Comparison of ENCODE assay signal across 17 cellular contexts in genomic region chr4:54092800-54093608, GRCh38. TPM values are rescaled to one million over a fixed set of nuclear protein-coding genes. Genes with fewer than 3 reads are reported as not detected.
DNase-seq lines count a peak whose midpoint lies in the region; ATAC-seq and TF ChIP-seq lines count a peak whose summit lies in the region.
"Had no signal": no experiment of that assay in that cellular context is flagged by ENCODE, and none has a peak within 500 bp of the region (broad histone marks: within the 10 kb centered on the region; RNA-seq: fewer than 3 reads in every experiment).

No MANE protein-coding gene starts in this region.

- POLR2A ChIA-PET in Caco-2 (lab: Charles Lee): no interaction called here
- POLR2A ChIA-PET in naive thymus-derived CD4-positive, alpha-beta T cell (lab: Charles Lee): interaction anchor here (1.3 kb wide), 1 partner anchor 29 kb away, joined by 3 read pairs; the partner anchor contains the start of gene CHIC2

- no peaks in the 10 kb centered on the region for H3K9me3 Mint-ChIP-seq in Caco-2 (ENCODE audit: unreplicated experiment)
- peaks cover 0 to 3% of the 10 kb centered on the region in 2 experiments; a peak in 1 of 5 replicates for H3K9me3 Mint-ChIP-seq in H9
- H3K9me3 Mint-ChIP-seq in activated T-helper 1 cell treated with anti-CD3 and anti-CD28 coated beads, Interleukin-12 subunit alpha, Interleukin-12 subunit beta, Interleukin-2, Interleukin-4 antibody, amounts not matched to agents 30 ng/mL and 10 ng/mL and 1 ng/mL, durations not matched to agents 14 hours and 24 hours and 36 hours: no peaks in the 10 kb centered on the region
- peaks cover 0 to 2% (median 0%) of the 10 kb centered on the region in 11 donors for H3K9me3 Mint-ChIP-seq in naive thymus-derived CD4-positive, alpha-beta T cell

- H3K4me3 Mint-ChIP-seq in Caco-2 (ENCODE audit: unreplicated experiment): peak overlapping the region; percentile 80
- H3K4me3 Mint-ChIP-seq in H9: peak overlapping the region in 1 of 2 experiments; percentile 71; a peak in 3 of 5 replicates
- H3K4me3 Mint-ChIP-seq in activated T-helper 1 cell treated with anti-CD3 and anti-CD28 coated beads, Interleukin-12 subunit alpha, Interleukin-12 subunit beta, Interleukin-2, Interleukin-4 antibody, amounts not matched to agents 30 ng/mL and 10 ng/mL and 1 ng/mL, durations not matched to agents 14 hours and 24 hours and 36 hours: peak overlapping the region; percentile 20
- H3K4me3 Mint-ChIP-seq in naive thymus-derived CD4-positive, alpha-beta T cell: peak overlapping the region; percentile 32 to 97 (median 74)

- no peak overlapping the region for H3K18ac ChIP-seq in H9 (ENCODE audit: insufficient read length, low read depth, low read length)

- no peaks in the 10 kb centered on the region for H3K79me1 ChIP-seq in H9 (ENCODE audit: insufficient read depth, low read depth, low read length, poor library complexity, severe bottlenecking)

- H3T11ph ChIP-seq in H9 (ENCODE audit: low read length): no peak overlapping the region

- no peak overlapping the region for H2BK120ac ChIP-seq in H9 (ENCODE audit: low read depth, low read length, poor library complexity, severe bottlenecking)

- H2BK5ac ChIP-seq in H9 (ENCODE audit: insufficient read length, low read length): no peak overlapping the region

- TF ChIP-seq CTCF in Caco-2 (IDR thresholded peaks at IDR 0.05; ENCODE audit: insufficient read depth in 1 of 2, low read depth in 1 of 2, low read length in 1 of 2, severe bottlenecking in 1 of 2, unreplicated experiment in 1 of 2) (no peak), H9 (conservative IDR thresholded peaks at IDR 0.05) (no peak)

- no CpG with 5 or more reads among the region's 23 CpGs for WGBS in H9 (ENCODE audit: extremely low coverage, insufficient read length, low lambda C conversion rate)

- no peak overlapping the region for H3K14ac ChIP-seq in H9 (ENCODE audit: insufficient read depth, low read length)

- no peak for ATAC-seq in naive thymus-derived CD4-positive, alpha-beta T cell

- H3K27ac ChIP-seq in H9 (ENCODE audit: insufficient read length, low read depth, low read length): no peak overlapping the region
- H3K27ac ChIP-seq in naive thymus-derived CD4-positive, alpha-beta T cell (ENCODE audit: low read depth, low read length): no peak overlapping the region

- no peak overlapping the region for H3K23ac ChIP-seq in H9 (ENCODE audit: insufficient read length, low read depth, low read length)

- intact Hi-C loops in Caco-2 (cut with micrococcal nuclease; ENCODE audit: unreplicated experiment): loop anchor here (5.0 kb wide), 1 partner anchor 124 kb away; no protein-coding TSS in a partner anchor
- intact Hi-C loops in activated T-helper 1 cell treated with anti-CD3 and anti-CD28 coated beads, Interleukin-12 subunit alpha, Interleukin-12 subunit beta, Interleukin-2, Interleukin-4 antibody, amounts not matched to agents 30 ng/mL and 10 ng/mL and 1 ng/mL, durations not matched to agents 14 hours and 24 hours and 36 hours (cut with micrococcal nuclease): loop anchor here (2.0 to 10.0 kb wide), 5 partner anchors 16 to 898 kb away; no protein-coding TSS in a partner anchor
- intact Hi-C loops in naive thymus-derived CD4-positive, alpha-beta T cell (cut with micrococcal nuclease): loop anchor here (1.0 to 10.0 kb wide), 5 partner anchors 8 to 852 kb away; partner anchors contain the start of gene SCFD2 (in 1 of the 2)

- H3K4me1 ChIP-seq in Caco-2: 0 out of 2 replicates have a peak, but pooled peaks cover 4% of the 10 kb centered on the region
- H3K4me1 ChIP-seq in H9 (ENCODE audit: insufficient read depth, low read length): peaks cover 9% of the 10 kb centered on the region
- H3K4me1 ChIP-seq in naive thymus-derived CD4-positive, alpha-beta T cell (ENCODE audit: control insufficient read depth in 2 of 2, insufficient read depth in 2 of 2, low read length in 2 of 2): peaks cover 0 to 11% of the 10 kb centered on the region in 2 donors

- H3K4me1 Mint-ChIP-seq in Caco-2 (ENCODE audit: low read depth, unreplicated experiment) (peaks cover 10% of the 10 kb centered on the region), H9 (peaks cover 49 to 56% of the 10 kb centered on the region in 2 experiments)
- peaks cover 30% of the 10 kb centered on the region for H3K4me1 Mint-ChIP-seq in activated T-helper 1 cell treated with anti-CD3 and anti-CD28 coated beads, Interleukin-12 subunit alpha, Interleukin-12 subunit beta, Interleukin-2, Interleukin-4 antibody, amounts not matched to agents 30 ng/mL and 10 ng/mL and 1 ng/mL, durations not matched to agents 14 hours and 24 hours and 36 hours (ENCODE audit: low read depth)
- peaks cover 18 to 37% (median 31%) of the 10 kb centered on the region in 7 donors for H3K4me1 Mint-ChIP-seq in naive thymus-derived CD4-positive, alpha-beta T cell

- H2BK20ac ChIP-seq in H9 (ENCODE audit: low read depth, low read length, poor library complexity, severe bottlenecking): no peak overlapping the region

- CTCF ChIA-PET in Caco-2 (lab: Charles Lee): no interaction called here
- CTCF ChIA-PET in naive thymus-derived CD4-positive, alpha-beta T cell (lab: Charles Lee): no interaction called here

- H3K36me3 Mint-ChIP-seq in Caco-2 (ENCODE audit: insufficient read depth, unreplicated experiment) (no peaks in the 10 kb centered on the region), H9 (ENCODE audit: insufficient read depth in 1 of 3, low read depth in 3 of 3) (no peaks in the 10 kb centered on the region)
- H3K36me3 Mint-ChIP-seq in activated T-helper 1 cell treated with anti-CD3 and anti-CD28 coated beads, Interleukin-12 subunit alpha, Interleukin-12 subunit beta, Interleukin-2, Interleukin-4 antibody, amounts not matched to agents 30 ng/mL and 10 ng/mL and 1 ng/mL, durations not matched to agents 14 hours and 24 hours and 36 hours (ENCODE audit: low read depth): peaks cover 1% of the 10 kb centered on the region
- H3K36me3 Mint-ChIP-seq in naive thymus-derived CD4-positive, alpha-beta T cell: peaks cover 0 to 4% (median 0%) of the 10 kb centered on the region in 5 donors

- H3K27me3 Mint-ChIP-seq in Caco-2 (ENCODE audit: insufficient read depth, unreplicated experiment) (no peaks in the 10 kb centered on the region), H9 (ENCODE audit: low read depth) (peaks cover 97% of the 10 kb centered on the region)
- peaks cover 81% of the 10 kb centered on the region for H3K27me3 Mint-ChIP-seq in activated T-helper 1 cell treated with anti-CD3 and anti-CD28 coated beads, Interleukin-12 subunit alpha, Interleukin-12 subunit beta, Interleukin-2, Interleukin-4 antibody, amounts not matched to agents 30 ng/mL and 10 ng/mL and 1 ng/mL, durations not matched to agents 14 hours and 24 hours and 36 hours (ENCODE audit: insufficient read depth)
- peaks cover 68 to 87% (median 71%) of the 10 kb centered on the region in 5 donors for H3K27me3 Mint-ChIP-seq in naive thymus-derived CD4-positive, alpha-beta T cell

- no peak overlapping the region for H3K9ac ChIP-seq in H9 (ENCODE audit: extremely low read depth, insufficient read length, low read length)

- no peak overlapping the region for H3K56ac ChIP-seq in H9 (ENCODE audit: insufficient read length, low read depth, low read length)

- H4K8ac ChIP-seq in H9 (replicated peaks; ENCODE audit: insufficient read length, low read depth, low read length): no peak overlapping the region

- no TSS peak for BruUV-seq in Caco-2 (replicated peaks; lab: Mats Ljungman, UMichigan)

- H3K23me2 ChIP-seq in H9 (ENCODE audit: insufficient read length, low read depth, low read length, poor library complexity, severe bottlenecking): peaks cover 11% of the 10 kb centered on the region

- H4K91ac ChIP-seq in H9 (ENCODE audit: insufficient read length, low read depth, low read length): no peak overlapping the region

- no peak overlapping the region for H4K5ac ChIP-seq in H9 (ENCODE audit: insufficient read length, low read depth, low read length)

- H3K4ac ChIP-seq in H9 (ENCODE audit: low read depth, low read length): no peak overlapping the region

- H3K9me3 ChIP-seq in Caco-2: no peaks in the 10 kb centered on the region
- no peaks in the 10 kb centered on the region for H3K9me3 ChIP-seq in H9 (ENCODE audit: control insufficient read depth, low read depth, low read length)
- no peaks in the 10 kb centered on the region for H3K9me3 ChIP-seq in naive thymus-derived CD4-positive, alpha-beta T cell (ENCODE audit: control insufficient read depth in 2 of 3, low read length in 3 of 3)
- H3K9me3 ChIP-seq: heart left ventricle had no signal

- peaks cover 3% of the 10 kb centered on the region for H4K20me1 ChIP-seq in H9 (ENCODE audit: control insufficient read depth, insufficient read depth, insufficient read length)

- no peak overlapping the region for H2AFZ ChIP-seq in H9 (ENCODE audit: low read length)

- H2BK12ac ChIP-seq in H9 (ENCODE audit: insufficient read length, low read depth, low read length): no peak overlapping the region

- peak overlapping the region; percentile 36 for H3K4me2 ChIP-seq in H9 (ENCODE audit: insufficient read depth, insufficient read length, low read length)

- no peak overlapping the region for H2AK5ac ChIP-seq in H9 (ENCODE audit: insufficient read length, low read length)

- no peak overlapping the region for H3K4me3 ChIP-seq in Caco-2 (ENCODE audit: low read depth, low read length)
- H3K4me3 ChIP-seq in naive thymus-derived CD4-positive, alpha-beta T cell (ENCODE audit: low read length): peak overlapping the region; percentile 67

- H3K27ac Mint-ChIP-seq in Caco-2 (ENCODE audit: unreplicated experiment) (no peak overlapping the region), H9 (no peak overlapping the region)
- peak overlapping the region; percentile 52 for H3K27ac Mint-ChIP-seq in activated T-helper 1 cell treated with anti-CD3 and anti-CD28 coated beads, Interleukin-12 subunit alpha, Interleukin-12 subunit beta, Interleukin-2, Interleukin-4 antibody, amounts not matched to agents 30 ng/mL and 10 ng/mL and 1 ng/mL, durations not matched to agents 14 hours and 24 hours and 36 hours
- H3K27ac Mint-ChIP-seq in naive thymus-derived CD4-positive, alpha-beta T cell: peak overlapping the region in 1 of 9 donors; percentile 46

- DNase-seq in Caco-2 (no peak), H9 (peak; percentile 34), D341Med (ENCODE audit: low spot score) (no peak), NCI-H187 (lab: John Stamatoyannopoulos, UW) (no peak), HK-2 (ENCODE audit: unreplicated experiment) (no peak), middle frontal gyrus (ENCODE audit: extremely low spot score, low spot score) (no peak)
- no peak for DNase-seq in activated T-helper 1 cell treated with anti-CD3 and anti-CD28 coated beads, Interleukin-12 subunit alpha, Interleukin-12 subunit beta, Interleukin-2, Interleukin-4 antibody, amounts not matched to agents 30 ng/mL and 10 ng/mL and 1 ng/mL, durations not matched to agents 14 hours and 24 hours and 36 hours (ENCODE audit: low spot score)
- no peak for DNase-seq in naive thymus-derived CD4-positive, alpha-beta T cell
- DNase-seq: GDM1, heart left ventricle, NCI-H1048, NCI-H2171 treated with DMSO at 0.1 percent for 48 hours, occipital lobe had no signal

- H3K27me3 ChIP-seq in Caco-2 (replicated peaks; ENCODE audit: control insufficient read depth, insufficient read depth, low read length): no peaks in the 10 kb centered on the region
- H3K27me3 ChIP-seq in H9 (ENCODE audit: insufficient read depth, low read length): peaks cover 75% of the 10 kb centered on the region
- H3K27me3 ChIP-seq in naive thymus-derived CD4-positive, alpha-beta T cell (ENCODE audit: control insufficient read depth in 2 of 2, insufficient read depth in 2 of 2, low read length in 2 of 2): peaks cover 15 to 38% of the 10 kb centered on the region in 2 donors

- no peaks in the 10 kb centered on the region for H3K79me2 ChIP-seq in H9 (ENCODE audit: insufficient read depth, low read length)

- no peak overlapping the region for H2BK15ac ChIP-seq in H9 (ENCODE audit: low read depth, low read length)

- no peaks in the 10 kb centered on the region for H3K36me3 ChIP-seq in Caco-2 (ENCODE audit: control insufficient read depth, insufficient read depth, low read length)
- no peaks in the 10 kb centered on the region for H3K36me3 ChIP-seq in naive thymus-derived CD4-positive, alpha-beta T cell (ENCODE audit: control insufficient read depth in 2 of 3, insufficient read depth in 3 of 3, low read length in 3 of 3)
- H3K36me3 ChIP-seq: heart left ventricle had no signal

RNA-seq across cellular contexts. Expression of gene GSX2, which starts 7.0 kb away (rescaled TPM):
- total RNA-seq in Caco-2 (2022): not detected in 2 replicates
- not detected in 2 replicates for total RNA-seq in H9 (2021)
- total RNA-seq in activated T-helper 1 cell treated with anti-CD3 and anti-CD28 coated beads, Interleukin-12 subunit alpha, Interleukin-12 subunit beta, Interleukin-2, Interleukin-4 antibody, amounts not matched to agents 30 ng/mL and 10 ng/mL and 1 ng/mL, durations not matched to agents 14 hours and 24 hours and 36 hours: not detected in 2 replicates
- total RNA-seq in naive thymus-derived CD4-positive, alpha-beta T cell: not detected
- not detected for polyA plus RNA-seq in naive thymus-derived CD4-positive, alpha-beta T cell
- total RNA-seq: cerebellum, heart left ventricle, liver, smooth muscle cell had no signal
- polyA plus RNA-seq: esophagus, liver, smooth muscle cell had no signal

RNA-seq across cellular contexts. Expression of gene CHIC2, which starts 28.6 kb away (rescaled TPM):
- total RNA-seq in Caco-2 (2022) (24.9 and 30.0 TPM in 2 replicates), H9 (2021) (8.2 and 9.8 TPM in 2 replicates)
- total RNA-seq in activated T-helper 1 cell treated with anti-CD3 and anti-CD28 coated beads, Interleukin-12 subunit alpha, Interleukin-12 subunit beta, Interleukin-2, Interleukin-4 antibody, amounts not matched to agents 30 ng/mL and 10 ng/mL and 1 ng/mL, durations not matched to agents 14 hours and 24 hours and 36 hours: 19.1 and 20.3 TPM in 2 replicates
- 10 to 100 TPM; 22.4 to 55.7 (median 40.7) TPM for total RNA-seq in naive thymus-derived CD4-positive, alpha-beta T cell
- polyA plus RNA-seq in naive thymus-derived CD4-positive, alpha-beta T cell: 10 to 100 TPM; 59.0 to 64.2 TPM
